Comparison of ENCODE assay signal across 1 cellular context in genomic region chr12:51320311-51320694, GRCh38.
TF ChIP-seq lines count a peak whose summit lies in the region.

No MANE protein-coding gene starts in this region.

TF ChIP-seq in GM23338, 12 proteins besides CTCF, POLR2A, EP300 and RAD21:
- TF ChIP-seq ZNF114 (CRISPR knock-in tag; IDR thresholded peaks at IDR 0.05) (no peak), EZH2 (IDR thresholded peaks at IDR 0.05; ENCODE audit: low read depth, unreplicated experiment) (no peak), ZNF462 (CRISPR knock-in tag; IDR thresholded peaks at IDR 0.05) (no peak), CREB1 (CRISPR knock-in tag; IDR thresholded peaks at IDR 0.05; ENCODE audit: low read depth) (no peak), STAT1 (IDR thresholded peaks at IDR 0.05; ENCODE audit: unreplicated experiment) (no peak), NANOG (IDR thresholded peaks at IDR 0.05; ENCODE audit: borderline replicate concordance) (no peak), POLR2AphosphoS5 (IDR thresholded peaks at IDR 0.05; ENCODE audit: low read depth) (no peak), JUNB (IDR thresholded peaks at IDR 0.05; ENCODE audit: unreplicated experiment) (no peak), EZH2phosphoT487 (IDR thresholded peaks at IDR 0.05; ENCODE audit: unreplicated experiment) (no peak)
